Comparison of ENCODE assay signal across 13 cellular contexts in the genomic region with DNA sequence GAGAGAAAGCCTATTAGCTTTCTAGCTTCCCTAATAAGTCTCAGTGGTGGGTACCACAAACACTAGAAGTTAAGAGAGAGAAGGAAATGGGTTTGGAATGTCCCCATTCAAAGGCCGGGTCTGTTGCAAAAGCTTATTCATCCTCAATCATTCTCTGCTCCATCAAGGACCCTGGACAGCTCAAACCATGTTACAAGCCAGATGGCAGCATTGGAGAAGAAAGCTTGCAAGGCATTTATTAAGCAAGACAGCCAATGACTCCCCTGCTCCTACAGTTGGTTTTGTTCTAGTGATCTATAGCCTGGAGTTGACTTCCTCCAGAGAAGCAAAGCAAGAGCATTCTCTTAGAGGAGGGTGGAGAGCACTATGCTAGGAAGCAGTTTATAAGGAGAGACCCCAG.
DNase-seq lines count a peak whose midpoint lies in the region; ATAC-seq and TF ChIP-seq lines count a peak whose summit lies in the region.
"Had no signal": no experiment of that assay in that cellular context is flagged by ENCODE, and none has a peak within 500 bp of the region (broad histone marks: within the 10 kb centered on the region; RNA-seq: fewer than 3 reads in every experiment).

No MANE protein-coding gene starts in this region.

- intact Hi-C loops in esophagus squamous epithelium (cut with DNase I) = no loop called here

- no peak overlapping the region for H3K27ac Mint-ChIP-seq in activated CD8-positive, alpha-beta memory T cell treated with anti-CD3 and anti-CD28 coated beads, Interleukin-2, amount 10 ng/mL, durations not matched to agents 7 days and 5 days
- H3K27ac Mint-ChIP-seq: stimulated activated memory B cell treated with anti-CD40 and anti-IgM and Interleukin-4, amounts not matched to agents 10 μg/mL and 1 μg/mL and 100 μg/mL, for 72 hours had no signal

- 0 to 19% methylated on average over 1 of the region's 1 CpG for WGBS in esophagus squamous epithelium, 2 donors

- H3K9me3 ChIP-seq in esophagus squamous epithelium = no peaks in the 10 kb centered on the region

- no peaks in the 10 kb centered on the region for H3K4me1 ChIP-seq in esophagus squamous epithelium

- no peaks in the 10 kb centered on the region for H3K36me3 Mint-ChIP-seq in activated CD8-positive, alpha-beta memory T cell treated with anti-CD3 and anti-CD28 coated beads, Interleukin-2, amount 10 ng/mL, durations not matched to agents 7 days and 5 days
- H3K36me3 Mint-ChIP-seq: stimulated activated memory B cell treated with anti-CD40 and anti-IgM and Interleukin-4, amounts not matched to agents 10 μg/mL and 1 μg/mL and 100 μg/mL, for 72 hours had no signal

- peaks cover 2% of the 10 kb centered on the region for H3K27me3 Mint-ChIP-seq in activated CD8-positive, alpha-beta memory T cell treated with anti-CD3 and anti-CD28 coated beads, Interleukin-2, amount 10 ng/mL, durations not matched to agents 7 days and 5 days

- H3K9me3 Mint-ChIP-seq in activated CD8-positive, alpha-beta memory T cell treated with anti-CD3 and anti-CD28 coated beads, Interleukin-2, amount 10 ng/mL, durations not matched to agents 7 days and 5 days (ENCODE audit: low read depth) = no peaks in the 10 kb centered on the region

- no peak overlapping the region for H3K4me3 Mint-ChIP-seq in activated CD8-positive, alpha-beta memory T cell treated with anti-CD3 and anti-CD28 coated beads, Interleukin-2, amount 10 ng/mL, durations not matched to agents 7 days and 5 days
- H3K4me3 Mint-ChIP-seq: stimulated activated memory B cell treated with anti-CD40 and anti-IgM and Interleukin-4, amounts not matched to agents 10 μg/mL and 1 μg/mL and 100 μg/mL, for 72 hours had no signal

- TF ChIP-seq POLR2A in esophagus squamous epithelium (IDR thresholded peaks at IDR 0.05) = no peak

- CTCF ChIA-PET in activated CD8-positive, alpha-beta memory T cell treated with anti-CD3 and anti-CD28 coated beads, Interleukin-2, amount 10 ng/mL, durations not matched to agents 7 days and 5 days (lab: Charles Lee) = no interaction called here

- no peaks in the 10 kb centered on the region for H3K36me3 ChIP-seq in brain microvascular endothelial cell (replicated peaks)
- H3K36me3 ChIP-seq in esophagus squamous epithelium = no peaks in the 10 kb centered on the region
- H3K36me3 ChIP-seq: BLaER1 treated with 17β-estradiol and CSF1 and Interleukin-3, amounts not matched to agents 10 nM and 100 nM had no signal

- H3K27me3 ChIP-seq in brain microvascular endothelial cell (replicated peaks) (no peaks in the 10 kb centered on the region), esophagus squamous epithelium (no peaks in the 10 kb centered on the region)
- H3K27me3 ChIP-seq: BLaER1 treated with 17β-estradiol and CSF1 and Interleukin-3, amounts not matched to agents 10 nM and 100 nM had no signal

- H3K4me1 Mint-ChIP-seq in activated CD8-positive, alpha-beta memory T cell treated with anti-CD3 and anti-CD28 coated beads, Interleukin-2, amount 10 ng/mL, durations not matched to agents 7 days and 5 days = no peaks in the 10 kb centered on the region
- H3K4me1 Mint-ChIP-seq: stimulated activated memory B cell treated with anti-CD40 and anti-IgM and Interleukin-4, amounts not matched to agents 10 μg/mL and 1 μg/mL and 100 μg/mL, for 72 hours had no signal

- H3K27ac ChIP-seq in brain microvascular endothelial cell (no peak overlapping the region), esophagus squamous epithelium (no peak overlapping the region)
- H3K27ac ChIP-seq: BLaER1 treated with 17β-estradiol and CSF1 and Interleukin-3, amounts not matched to agents 10 nM and 100 nM had no signal

- in situ Hi-C loops in brain microvascular endothelial cell (cut with HindIII; ENCODE audit: low pct_ligation_motif_present, low sequenced_read_pairs) = no loop called here

- H3K4me3 ChIP-seq in AG10803 (ENCODE audit: low read length) (no peak overlapping the region), brain microvascular endothelial cell (ENCODE audit: low read depth, low read length) (no peak overlapping the region), esophagus squamous epithelium (no peak overlapping the region)
- H3K4me3 ChIP-seq: BLaER1 treated with 17β-estradiol and CSF1 and Interleukin-3, amounts not matched to agents 10 nM and 100 nM had no signal

- TF ChIP-seq CTCF in AG10803 (conservative IDR thresholded peaks at IDR 0.05; ENCODE audit: low read length) (0 out of 2 replicates have a peak, but pooled peaks have one; percentile 14), brain microvascular endothelial cell (IDR thresholded peaks at IDR 0.05; ENCODE audit: low read depth, low read length, missing control alignments) (peak; percentile 26), esophagus squamous epithelium (IDR thresholded peaks at IDR 0.05) (no peak)

- ATAC-seq in activated CD8-positive, alpha-beta memory T cell treated with anti-CD3 and anti-CD28 coated beads, Interleukin-2, amount 10 ng/mL, durations not matched to agents 7 days and 5 days = no peak
- ATAC-seq: stimulated activated memory B cell treated with anti-CD40 and anti-IgM and Interleukin-4, amounts not matched to agents 10 μg/mL and 1 μg/mL and 100 μg/mL, for 72 hours had no signal

- DNase-seq in AG10803 (ENCODE audit: low read depth) (peak; percentile 55), M059J (ENCODE audit: low read depth) (peak; percentile 35), brain microvascular endothelial cell (peak; percentile 44), iPS-NIHi7 (ENCODE audit: extremely low spot score) (peak; percentile 70), esophagus squamous epithelium (lab: John Stamatoyannopoulos, UW) (no peak), NCI-H2029 treated with DMSO at 0.1 percent for 48 hours (lab: John Stamatoyannopoulos, UW) (no peak), NOMO-1 treated with DMSO at 0.1 percent for 48 hours (lab: John Stamatoyannopoulos, UW; ENCODE audit: unreplicated experiment) (no peak)
- no peak for DNase-seq in activated CD8-positive, alpha-beta memory T cell treated with anti-CD3 and anti-CD28 coated beads, Interleukin-2, amount 10 ng/mL, durations not matched to agents 7 days and 5 days
- DNase-seq: activated effector memory CD4-positive, alpha-beta T cell treated with Interleukin-2 at 50 U/mL for 16 hours; GDM1; NCI-H774 had no signal

Comparison
In these comparisons a context has a peak if more than half of its experiments do, and no peak if none do; other contexts are left out.
1. DNase-seq: peak in AG10803 (single experiment), M059J (single experiment), brain microvascular endothelial cell (single experiment) and iPS-NIHi7 (single experiment); none in esophagus squamous epithelium (single experiment), NCI-H2029 treated with DMSO at 0.1 percent for 48 hours (single experiment), activated CD8-positive, alpha-beta memory T cell treated with anti-CD3 and anti-CD28 coated beads, Interleukin-2, amount 10 ng/mL, durations not matched to agents 7 days and 5 days (single experiment) and NOMO-1 treated with DMSO at 0.1 percent for 48 hours (single experiment).
2. CTCF ChIP-seq: peak in AG10803 (single experiment) and brain microvascular endothelial cell (single experiment); none in esophagus squamous epithelium (0 of 6).